In genomic region chr21:44181506-44181905, GRCh38 we compare ENCODE assay signal across 1 cellular context. TPM values are rescaled to one million over a fixed set of nuclear protein-coding genes. Genes with fewer than 3 reads are reported as not detected.
"Had no signal": no experiment of that assay in that cellular context is flagged by ENCODE, and none has a peak within 500 bp of the region (broad histone marks: within the 10 kb centered on the region; RNA-seq: fewer than 3 reads in every experiment).

No MANE protein-coding gene starts in this region.

RNA-seq across cellular contexts. Expression of gene ICOSLG, which starts 59.2 kb away (rescaled TPM):
- total RNA-seq: SJCRH30 had no signal
